Comparison of ENCODE assay signal across 22 cellular contexts in the genomic region with DNA sequence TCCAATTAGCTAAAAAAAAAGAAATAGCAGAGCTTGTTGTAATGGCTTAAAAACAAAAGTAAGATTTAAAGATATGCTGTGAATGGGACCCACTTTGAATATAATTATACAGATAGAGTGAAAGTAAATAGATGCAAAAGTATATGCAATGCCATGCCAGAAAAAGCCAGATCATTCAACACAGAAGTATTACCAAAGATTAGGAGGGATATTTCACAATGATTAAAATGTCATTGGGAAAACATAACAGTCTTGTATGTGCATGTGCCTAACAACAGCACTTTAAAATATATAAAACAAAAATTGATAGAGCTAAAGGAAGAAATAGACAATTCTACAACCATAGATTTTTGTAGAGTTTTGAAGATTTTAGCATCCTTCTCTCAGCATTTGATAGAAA. TPM values are rescaled to one million over a fixed set of nuclear protein-coding genes. Genes with fewer than 3 reads are reported as not detected.
"Had no signal": no experiment of that assay in that cellular context is flagged by ENCODE, and none has a peak within 500 bp of the region (broad histone marks: within the 10 kb centered on the region; RNA-seq: fewer than 3 reads in every experiment).

No MANE protein-coding gene starts in this region.

- H3K27ac ChIP-seq: heart right ventricle, pancreas, right lobe of liver, suprapubic skin had no signal

- DNase-seq: activated B cell treated with CpG ODN at 0.5 μM for 24 hours; activated CD4-positive, alpha-beta memory T cell treated with anti-CD3 and anti-CD28 coated beads, Interleukin-2, amount 10 ng/mL, durations not matched to agents 7 days and 5 days; activated CD4-positive, alpha-beta T cell treated with anti-CD3 and anti-CD28 coated beads for 48 hours; activated CD8-positive, alpha-beta memory T cell treated with anti-CD3 and anti-CD28 coated beads, Interleukin-2, amount 10 ng/mL, durations not matched to agents 7 days and 5 days; activated naive CD8-positive, alpha-beta T cell treated with anti-CD3 and anti-CD28 coated beads for 36 hours; cerebellar nuclear complex; effector CD8-positive, alpha-beta T cell; heart right ventricle; left ventricle myocardium superior; natural killer cell; pancreas; right lobe of liver; small intestine; stimulated activated CD4-positive, alpha-beta T cell treated with anti-CD3 and anti-CD28 coated beads, Interleukin-4, amount 100 ng/mL, for 1 hour; stimulated activated naive CD8-positive, alpha-beta T cell treated with anti-CD3 and anti-CD28 coated beads, Interleukin-15, amount 100 ng/mL, for 72 hours; SW 1271; T-helper 2 cell; trophoblast cell had no signal

- H3K4me1 Mint-ChIP-seq: activated B cell treated with CpG ODN at 0.5 μM for 24 hours had no signal

- H3K9me3 ChIP-seq: pancreas, suprapubic skin had no signal

- H3K4me1 ChIP-seq: pancreas, right lobe of liver, suprapubic skin had no signal

- H3K27me3 Mint-ChIP-seq: activated CD8-positive, alpha-beta memory T cell treated with anti-CD3 and anti-CD28 coated beads, Interleukin-2, amount 10 ng/mL, durations not matched to agents 7 days and 5 days had no signal

- ATAC-seq: activated CD8-positive, alpha-beta memory T cell treated with anti-CD3 and anti-CD28 coated beads, Interleukin-2, amount 10 ng/mL, durations not matched to agents 7 days and 5 days; heart right ventricle; left ventricle myocardium superior; natural killer cell; pancreas; stimulated activated naive CD8-positive, alpha-beta T cell treated with anti-CD3 and anti-CD28 coated beads, Interleukin-15, amount 100 ng/mL, for 72 hours had no signal

- H3K4me3 ChIP-seq: heart right ventricle, pancreas, right lobe of liver, suprapubic skin had no signal

- H3K4me3 Mint-ChIP-seq: activated B cell treated with CpG ODN at 0.5 μM for 24 hours; activated CD4-positive, alpha-beta memory T cell treated with anti-CD3 and anti-CD28 coated beads, Interleukin-2, amount 10 ng/mL, durations not matched to agents 7 days and 5 days; activated CD8-positive, alpha-beta memory T cell treated with anti-CD3 and anti-CD28 coated beads, Interleukin-2, amount 10 ng/mL, durations not matched to agents 7 days and 5 days; activated naive CD8-positive, alpha-beta T cell treated with anti-CD3 and anti-CD28 coated beads for 36 hours; brain; dendritic cell treated with granulocyte-macrophage colony-stimulating factor and Interleukin-4, amounts not matched to agents 40 ng/mL and 50 ng/mL, for 4 days; memory B cell; natural killer cell; stimulated activated naive CD8-positive, alpha-beta T cell treated with anti-CD3 and anti-CD28 coated beads, Interleukin-15, amount 100 ng/mL, for 72 hours had no signal

- H3K27ac Mint-ChIP-seq: activated B cell treated with CpG ODN at 0.5 μM for 24 hours; activated CD4-positive, alpha-beta memory T cell treated with anti-CD3 and anti-CD28 coated beads, Interleukin-2, amount 10 ng/mL, durations not matched to agents 7 days and 5 days; activated CD8-positive, alpha-beta memory T cell treated with anti-CD3 and anti-CD28 coated beads, Interleukin-2, amount 10 ng/mL, durations not matched to agents 7 days and 5 days; activated naive CD8-positive, alpha-beta T cell treated with anti-CD3 and anti-CD28 coated beads for 36 hours; brain; dendritic cell treated with granulocyte-macrophage colony-stimulating factor and Interleukin-4, amounts not matched to agents 40 ng/mL and 50 ng/mL, for 4 days; memory B cell; natural killer cell had no signal

- H3K36me3 ChIP-seq: heart right ventricle, pancreas, right lobe of liver, suprapubic skin had no signal

- H3K27me3 ChIP-seq: heart right ventricle, pancreas, right lobe of liver, suprapubic skin had no signal

RNA-seq across cellular contexts. Expression of a gene that starts 19.9 kb away (rescaled TPM):
- total RNA-seq: activated B cell treated with CpG ODN at 0.5 μM for 24 hours; activated CD4-positive, alpha-beta memory T cell treated with anti-CD3 and anti-CD28 coated beads, Interleukin-2, amount 10 ng/mL, durations not matched to agents 7 days and 5 days; activated CD8-positive, alpha-beta memory T cell treated with anti-CD3 and anti-CD28 coated beads, Interleukin-2, amount 10 ng/mL, durations not matched to agents 7 days and 5 days; activated naive CD8-positive, alpha-beta T cell treated with anti-CD3 and anti-CD28 coated beads for 36 hours; natural killer cell had no signal
